ENCODE assay signal across 28 cellular contexts in genomic region chr22:27874756-27875155, GRCh38. TPM values are rescaled to one million over a fixed set of nuclear protein-coding genes. Genes with fewer than 3 reads are reported as not detected.
DNase-seq lines count a peak whose midpoint lies in the region; ATAC-seq, FAIRE-seq and TF ChIP-seq lines count a peak whose summit lies in the region.
"Had no signal": no experiment of that assay in that cellular context is flagged by ENCODE, and none has a peak within 500 bp of the region (broad histone marks: within the 10 kb centered on the region; RNA-seq: fewer than 3 reads in every experiment).

No MANE protein-coding gene starts in this region.

- H3K4me1 ChIP-seq in left ventricle myocardium inferior = peaks cover 94% of the 10 kb centered on the region
- peaks cover 9% of the 10 kb centered on the region for H3K4me1 ChIP-seq in right cardiac atrium (ENCODE audit: control insufficient read depth, insufficient read depth, low read length)
- peaks cover 5% of the 10 kb centered on the region for H3K4me1 ChIP-seq in astrocyte (ENCODE audit: insufficient read depth, low read length)
- H3K4me1 ChIP-seq in uterus = no peaks in the 10 kb centered on the region
- H3K4me1 ChIP-seq: foreskin keratinocyte, prostate gland, upper lobe of right lung had no signal

- H3K27me3 ChIP-seq in left ventricle myocardium inferior (ENCODE audit: low read depth) (no peaks in the 10 kb centered on the region), right cardiac atrium (ENCODE audit: control insufficient read depth, insufficient read depth) (no peaks in the 10 kb centered on the region), astrocyte (ENCODE audit: insufficient read depth, low read length) (no peaks in the 10 kb centered on the region), uterus (no peaks in the 10 kb centered on the region)
- H3K27me3 ChIP-seq: foreskin keratinocyte, MG63, neural progenitor cell, upper lobe of right lung had no signal

- 58% methylated on average over 3 of the region's 3 CpGs for WGBS in right cardiac atrium

- H4K20me1 ChIP-seq in astrocyte (ENCODE audit: insufficient read depth, low read length) = peaks cover 57% of the 10 kb centered on the region

- H3K4me1 Mint-ChIP-seq in astrocyte (ENCODE audit: low read depth, unreplicated experiment) (peaks cover 34% of the 10 kb centered on the region), progenitor cell of endocrine pancreas (ENCODE audit: low read depth) (peaks cover 17% of the 10 kb centered on the region)

- FAIRE-seq in astrocyte (lab: Jason Lieb, UNC) = peak; percentile 20
- FAIRE-seq: D721Med, RCC 7860, small intestine had no signal

- H3K9ac ChIP-seq in astrocyte (ENCODE audit: low read length) = no peak overlapping the region
- H3K9ac ChIP-seq: neural progenitor cell had no signal

- H3K36me3 Mint-ChIP-seq in astrocyte (ENCODE audit: low read depth, unreplicated experiment) = peaks cover 8% of the 10 kb centered on the region
- peaks cover 13% of the 10 kb centered on the region for H3K36me3 Mint-ChIP-seq in progenitor cell of endocrine pancreas (ENCODE audit: insufficient read depth)

- H3K4me3 ChIP-seq in left ventricle myocardium inferior (no peak overlapping the region), right cardiac atrium (ENCODE audit: low read length) (no peak overlapping the region), astrocyte (ENCODE audit: insufficient read depth, low read depth, low read length) (no peak overlapping the region), uterus (no peak overlapping the region)
- H3K4me3 ChIP-seq: MG63, neural progenitor cell, prostate gland, upper lobe of right lung had no signal

- ATAC-seq in right cardiac atrium = no peak
- ATAC-seq in HG03520 (IDR thresholded peaks at IDR 0.05; ENCODE audit: unreplicated experiment) = no peak
- no peak for ATAC-seq in HG02610 (IDR thresholded peaks at IDR 0.05; ENCODE audit: unreplicated experiment)
- ATAC-seq: foreskin keratinocyte; stimulated activated memory B cell treated with anti-CD40 and anti-IgM and Interleukin-4, amounts not matched to agents 10 μg/mL and 1 μg/mL and 100 μg/mL, for 72 hours; upper lobe of right lung had no signal

- H3K27ac Mint-ChIP-seq in astrocyte (ENCODE audit: unreplicated experiment) = no peak overlapping the region
- H3K27ac Mint-ChIP-seq in progenitor cell of endocrine pancreas = peak overlapping the region; percentile 63
- H3K27ac Mint-ChIP-seq: stimulated activated memory B cell treated with anti-CD40 and anti-IgM and Interleukin-4, amounts not matched to agents 10 μg/mL and 1 μg/mL and 100 μg/mL, for 72 hours had no signal

- H3K27me3 Mint-ChIP-seq in astrocyte (ENCODE audit: low read depth, unreplicated experiment) = no peaks in the 10 kb centered on the region
- no peaks in the 10 kb centered on the region for H3K27me3 Mint-ChIP-seq in progenitor cell of endocrine pancreas
- H3K27me3 Mint-ChIP-seq: stimulated activated memory B cell treated with anti-CD40 and anti-IgM and Interleukin-4, amounts not matched to agents 10 μg/mL and 1 μg/mL and 100 μg/mL, for 72 hours had no signal

- H3K36me3 ChIP-seq in left ventricle myocardium inferior (peaks cover 33% of the 10 kb centered on the region), astrocyte (ENCODE audit: insufficient read depth, low read length) (peaks cover 34% of the 10 kb centered on the region), uterus (no peaks in the 10 kb centered on the region)
- H3K36me3 ChIP-seq: prostate gland had no signal

- no peak for DNase-seq in left ventricle myocardium inferior
- no peak for DNase-seq in right cardiac atrium
- DNase-seq in astrocyte (ENCODE audit: low read depth) = no peak
- no peak for DNase-seq in progenitor cell of endocrine pancreas (ENCODE audit: low spot score, unreplicated experiment)
- DNase-seq in uterus = no peak
- DNase-seq in NCI-H1436 treated with DMSO at 0.1 percent for 48 hours (lab: John Stamatoyannopoulos, UW) = no peak
- DNase-seq: activated naive CD4-positive, alpha-beta T cell treated with anti-CD3 and anti-CD28 coated beads, Interleukin-2, amount 50 U/mL, for 16 hours; effector CD8-positive, alpha-beta T cell; EL; erythroblast; foreskin keratinocyte; GOT3; hippocampal formation; MG63; NCI-H146; NCI-H510A treated with DMSO at 0.1 percent for 48 hours; small intestine; stimulated activated CD4-positive, alpha-beta T cell treated with anti-CD3 and anti-CD28 coated beads, Interleukin-2, amount 100 ng/mL, for 24 hours; upper lobe of right lung had no signal

- peak overlapping the region; percentile 83 for H3K27ac ChIP-seq in left ventricle myocardium inferior (replicated peaks)
- no peak overlapping the region for H3K27ac ChIP-seq in right cardiac atrium (ENCODE audit: low read length)
- H3K27ac ChIP-seq in astrocyte (ENCODE audit: low read depth, low read length) = no peak overlapping the region
- H3K27ac ChIP-seq in uterus = peak overlapping the region; percentile 64 to 70
- H3K27ac ChIP-seq: C4-2B, foreskin keratinocyte, neural progenitor cell, upper lobe of right lung, VCaP had no signal

- no peak for TF ChIP-seq CTCF in left ventricle myocardium inferior (IDR thresholded peaks at IDR 0.05; ENCODE audit: borderline replicate concordance)
- TF ChIP-seq CTCF in astrocyte (IDR thresholded peaks at IDR 0.05; ENCODE audit: insufficient read depth, low read depth, low read length) = no peak
- TF ChIP-seq CTCF in progenitor cell of endocrine pancreas (IDR thresholded peaks at IDR 0.05; ENCODE audit: unreplicated experiment) = no peak
- no peak for TF ChIP-seq CTCF in uterus (IDR thresholded peaks at IDR 0.05)

- no peak overlapping the region for H3K4me2 ChIP-seq in astrocyte (ENCODE audit: low read length)
- H3K4me2 ChIP-seq: neural progenitor cell had no signal

- peaks cover 3% of the 10 kb centered on the region for H3K9me3 Mint-ChIP-seq in astrocyte (ENCODE audit: unreplicated experiment)
- H3K9me3 Mint-ChIP-seq in progenitor cell of endocrine pancreas (ENCODE audit: low read depth) = no peaks in the 10 kb centered on the region
- H3K9me3 Mint-ChIP-seq: neural progenitor cell; stimulated activated memory B cell treated with anti-CD40 and anti-IgM and Interleukin-4, amounts not matched to agents 10 μg/mL and 1 μg/mL and 100 μg/mL, for 72 hours had no signal

- H2AFZ ChIP-seq in astrocyte (ENCODE audit: low read depth, low read length) = no peak overlapping the region
- H2AFZ ChIP-seq: neural progenitor cell had no signal

- intact Hi-C loops in left ventricle myocardium inferior (cut with micrococcal nuclease) = no loop called here
- intact Hi-C loops in right cardiac atrium (cut with DNase I) = no loop called here
- intact Hi-C loops in uterus (cut with DNase I; ENCODE audit: low total_unique reads) = no loop called here

- H3K4me3 Mint-ChIP-seq in astrocyte (ENCODE audit: unreplicated experiment) (no peak overlapping the region), progenitor cell of endocrine pancreas (ENCODE audit: low read depth) (no peak overlapping the region)
- H3K4me3 Mint-ChIP-seq: neural progenitor cell; stimulated activated memory B cell treated with anti-CD40 and anti-IgM and Interleukin-4, amounts not matched to agents 10 μg/mL and 1 μg/mL and 100 μg/mL, for 72 hours had no signal

- peaks cover 8% of the 10 kb centered on the region for H3K9me3 ChIP-seq in left ventricle myocardium inferior (replicated peaks)
- H3K9me3 ChIP-seq in right cardiac atrium (ENCODE audit: control insufficient read depth, low read length) = no peaks in the 10 kb centered on the region
- no peaks in the 10 kb centered on the region for H3K9me3 ChIP-seq in astrocyte (ENCODE audit: insufficient read depth, low read depth, low read length)
- no peaks in the 10 kb centered on the region for H3K9me3 ChIP-seq in uterus
- H3K9me3 ChIP-seq: MG63, prostate gland, upper lobe of right lung had no signal

- H3K79me2 ChIP-seq in astrocyte (ENCODE audit: insufficient read depth, low read length) = peaks cover 75% of the 10 kb centered on the region

- TF ChIP-seq POLR2A in uterus (IDR thresholded peaks at IDR 0.05) = no peak

RNA-seq across cellular contexts. Expression of gene PITPNB, which starts 44.3 kb away (rescaled TPM):
- total RNA-seq in left ventricle myocardium inferior = 60.0 TPM
- 10 to 100 TPM; 77.3 to 92.7 (median 84.1) TPM for total RNA-seq in right cardiac atrium
- polyA plus RNA-seq in right cardiac atrium = 24.5 TPM
- 90.0 and 90.6 TPM in 2 replicates for total RNA-seq in astrocyte
- 72.6 and 74.4 TPM in 2 replicates for total RNA-seq in progenitor cell of endocrine pancreas
- 10 to 100 TPM; 47.9 to 99.2 (median 62.5) TPM for total RNA-seq in uterus

Comparison
In these comparisons a context has a peak if more than half of its experiments do, and no peak if none do; other contexts are left out.
1. H3K27ac ChIP-seq: peak in left ventricle myocardium inferior (single experiment) and uterus (2 of 2); none in right cardiac atrium (single experiment) and astrocyte (single experiment).